1 cellular context compared by ENCODE assay signal in the genomic region with DNA sequence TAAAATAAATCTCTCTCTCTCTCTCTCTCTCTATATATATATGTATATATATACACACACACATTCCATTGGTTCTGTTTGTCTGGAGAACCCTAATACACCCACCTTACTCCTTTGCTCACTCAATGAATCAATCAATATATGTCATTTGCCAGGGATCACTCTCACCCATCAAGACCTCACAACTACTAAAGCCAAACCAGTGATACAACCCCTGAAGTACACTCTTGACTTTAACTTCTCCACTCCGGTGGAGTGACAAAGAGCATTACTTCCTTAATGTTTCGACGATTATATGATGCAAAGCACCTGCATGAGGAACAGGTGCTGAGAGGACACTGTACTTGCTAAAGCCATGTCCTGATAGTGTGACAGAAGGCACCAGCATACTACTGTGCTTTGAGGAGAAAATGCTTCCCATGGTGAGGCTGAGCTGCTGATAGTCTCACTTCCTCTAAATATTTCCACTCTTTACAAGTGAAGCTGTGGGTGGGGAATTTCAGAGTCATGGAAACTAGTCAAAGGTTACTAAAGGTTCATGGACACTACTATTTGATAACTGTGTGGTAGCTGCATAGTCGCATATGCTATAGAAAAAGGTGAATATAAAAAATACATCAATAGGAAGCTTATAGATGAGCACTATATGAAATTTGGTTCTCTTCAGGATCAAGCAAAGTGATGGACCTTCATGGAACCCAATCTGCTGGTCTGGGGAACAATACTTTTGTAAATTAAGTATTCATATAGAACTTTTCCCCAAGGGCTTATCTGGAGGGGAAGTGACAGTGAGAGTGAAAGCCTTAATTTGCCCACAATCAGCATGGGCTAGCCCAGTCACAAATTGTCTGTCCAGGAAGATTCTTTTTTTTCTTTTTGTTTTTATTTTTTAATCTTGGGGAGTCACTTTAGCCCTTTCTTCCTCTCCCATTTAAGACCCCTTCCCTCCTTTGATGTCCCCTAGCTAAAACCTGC.
A peak's percentile ranks its signal among the peaks of the same experiment; 100 is the strongest.
TF ChIP-seq lines count a peak whose summit lies in the region.

No MANE protein-coding gene starts in this region.

TF ChIP-seq in GM12878, 131 proteins besides CTCF, POLR2A, EP300 and RAD21 (continued from another document and continues in another):
- TF ChIP-seq RCOR1 (conservative IDR thresholded peaks at IDR 0.05; ENCODE audit: low read depth, low read length), result 0 out of 2 replicates have a peak, but pooled peaks have one; percentile 32
- TF ChIP-seq CREM (IDR thresholded peaks at IDR 0.05; ENCODE audit: low read depth), result peak; percentile 85
- TF ChIP-seq GABPA (IDR thresholded peaks at IDR 0.05; ENCODE audit: low read depth), result 0 out of 2 replicates have a peak, but pooled peaks have one; percentile 35
- TF ChIP-seq CREB1 (IDR thresholded peaks at IDR 0.05; ENCODE audit: low read depth), result peak; percentile 74; the same call in 1 of the 2 replicates
- TF ChIP-seq CHD2 (IDR thresholded peaks at IDR 0.05; ENCODE audit: borderline replicate concordance, low read depth, low read length), result peak; percentile 64; the same call in 1 of the 2 replicates
- TF ChIP-seq CBFB (IDR thresholded peaks at IDR 0.05; ENCODE audit: low read depth), result no peak
- 0 out of 2 replicates have a peak, but pooled peaks have one; percentile 45 for TF ChIP-seq CHD1 (IDR thresholded peaks at IDR 0.05; ENCODE audit: low read depth, low read length)
- TF ChIP-seq, protein P1, sequence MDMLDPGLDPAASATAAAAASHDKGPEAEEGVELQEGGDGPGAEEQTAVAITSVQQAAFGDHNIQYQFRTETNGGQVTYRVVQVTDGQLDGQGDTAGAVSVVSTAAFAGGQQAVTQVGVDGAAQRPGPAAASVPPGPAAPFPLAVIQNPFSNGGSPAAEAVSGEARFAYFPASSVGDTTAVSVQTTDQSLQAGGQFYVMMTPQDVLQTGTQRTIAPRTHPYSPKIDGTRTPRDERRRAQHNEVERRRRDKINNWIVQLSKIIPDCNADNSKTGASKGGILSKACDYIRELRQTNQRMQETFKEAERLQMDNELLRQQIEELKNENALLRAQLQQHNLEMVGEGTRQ (IDR thresholded peaks at IDR 0.05; ENCODE audit: borderline replicate concordance, low read depth, low read length), result no peak
- TF ChIP-seq ATF7 (IDR thresholded peaks at IDR 0.05; ENCODE audit: low read depth), result peak; percentile 62
- peak; percentile 14; the same call in 1 of the 2 replicates for TF ChIP-seq JUND (IDR thresholded peaks at IDR 0.05; ENCODE audit: low read depth, low read length)
- TF ChIP-seq ZNF384 (IDR thresholded peaks at IDR 0.05; ENCODE audit: borderline replicate concordance, low read depth, low read length), result peak; percentile 60; the same call in 1 of the 2 replicates
- TF ChIP-seq, protein P2, sequence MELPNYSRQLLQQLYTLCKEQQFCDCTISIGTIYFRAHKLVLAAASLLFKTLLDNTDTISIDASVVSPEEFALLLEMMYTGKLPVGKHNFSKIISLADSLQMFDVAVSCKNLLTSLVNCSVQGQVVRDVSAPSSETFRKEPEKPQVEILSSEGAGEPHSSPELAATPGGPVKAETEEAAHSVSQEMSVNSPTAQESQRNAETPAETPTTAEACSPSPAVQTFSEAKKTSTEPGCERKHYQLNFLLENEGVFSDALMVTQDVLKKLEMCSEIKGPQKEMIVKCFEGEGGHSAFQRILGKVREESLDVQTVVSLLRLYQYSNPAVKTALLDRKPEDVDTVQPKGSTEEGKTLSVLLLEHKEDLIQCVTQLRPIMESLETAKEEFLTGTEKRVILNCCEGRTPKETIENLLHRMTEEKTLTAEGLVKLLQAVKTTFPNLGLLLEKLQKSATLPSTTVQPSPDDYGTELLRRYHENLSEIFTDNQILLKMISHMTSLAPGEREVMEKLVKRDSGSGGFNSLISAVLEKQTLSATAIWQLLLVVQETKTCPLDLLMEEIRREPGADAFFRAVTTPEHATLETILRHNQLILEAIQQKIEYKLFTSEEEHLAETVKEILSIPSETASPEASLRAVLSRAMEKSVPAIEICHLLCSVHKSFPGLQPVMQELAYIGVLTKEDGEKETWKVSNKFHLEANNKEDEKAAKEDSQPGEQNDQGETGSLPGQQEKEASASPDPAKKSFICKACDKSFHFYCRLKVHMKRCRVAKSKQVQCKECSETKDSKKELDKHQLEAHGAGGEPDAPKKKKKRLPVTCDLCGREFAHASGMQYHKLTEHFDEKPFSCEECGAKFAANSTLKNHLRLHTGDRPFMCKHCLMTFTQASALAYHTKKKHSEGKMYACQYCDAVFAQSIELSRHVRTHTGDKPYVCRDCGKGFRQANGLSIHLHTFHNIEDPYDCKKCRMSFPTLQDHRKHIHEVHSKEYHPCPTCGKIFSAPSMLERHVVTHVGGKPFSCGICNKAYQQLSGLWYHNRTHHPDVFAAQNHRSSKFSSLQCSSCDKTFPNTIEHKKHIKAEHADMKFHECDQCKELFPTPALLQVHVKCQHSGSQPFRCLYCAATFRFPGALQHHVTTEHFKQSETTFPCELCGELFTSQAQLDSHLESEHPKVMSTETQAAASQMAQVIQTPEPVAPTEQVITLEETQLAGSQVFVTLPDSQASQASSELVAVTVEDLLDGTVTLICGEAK (IDR thresholded peaks at IDR 0.05; ENCODE audit: borderline replicate concordance), result 0 out of 2 replicates have a peak, but pooled peaks have one; percentile 9
- peak; percentile 98 for TF ChIP-seq DPF2 (IDR thresholded peaks at IDR 0.05)
- TF ChIP-seq KAT2A (conservative IDR thresholded peaks at IDR 0.05; ENCODE audit: control insufficient read depth, low read depth, low read length), result no peak
- peak in 1 of 2 experiments; percentile 88; a peak in 2 of 4 replicates for TF ChIP-seq CEBPB (IDR thresholded peaks at IDR 0.05; ENCODE audit: borderline replicate concordance in 1 of 2, low read depth in 2 of 2, low read length in 2 of 2)
- peak; percentile 40; the same call in 1 of the 2 replicates for TF ChIP-seq POLR2AphosphoS2 (IDR thresholded peaks at IDR 0.05; ENCODE audit: low read depth, low read length)
- peak; percentile 93; the same call in 1 of the 2 replicates for TF ChIP-seq IRF4 (IDR thresholded peaks at IDR 0.05; ENCODE audit: low read depth, low read length)
- no peak for TF ChIP-seq MAX (IDR thresholded peaks at IDR 0.05; ENCODE audit: low read depth, low read length)
- peak; percentile 95 for TF ChIP-seq MEF2B (IDR thresholded peaks at IDR 0.05; ENCODE audit: partially characterized antibody, poor library complexity, severe bottlenecking)
- TF ChIP-seq, protein P3, sequence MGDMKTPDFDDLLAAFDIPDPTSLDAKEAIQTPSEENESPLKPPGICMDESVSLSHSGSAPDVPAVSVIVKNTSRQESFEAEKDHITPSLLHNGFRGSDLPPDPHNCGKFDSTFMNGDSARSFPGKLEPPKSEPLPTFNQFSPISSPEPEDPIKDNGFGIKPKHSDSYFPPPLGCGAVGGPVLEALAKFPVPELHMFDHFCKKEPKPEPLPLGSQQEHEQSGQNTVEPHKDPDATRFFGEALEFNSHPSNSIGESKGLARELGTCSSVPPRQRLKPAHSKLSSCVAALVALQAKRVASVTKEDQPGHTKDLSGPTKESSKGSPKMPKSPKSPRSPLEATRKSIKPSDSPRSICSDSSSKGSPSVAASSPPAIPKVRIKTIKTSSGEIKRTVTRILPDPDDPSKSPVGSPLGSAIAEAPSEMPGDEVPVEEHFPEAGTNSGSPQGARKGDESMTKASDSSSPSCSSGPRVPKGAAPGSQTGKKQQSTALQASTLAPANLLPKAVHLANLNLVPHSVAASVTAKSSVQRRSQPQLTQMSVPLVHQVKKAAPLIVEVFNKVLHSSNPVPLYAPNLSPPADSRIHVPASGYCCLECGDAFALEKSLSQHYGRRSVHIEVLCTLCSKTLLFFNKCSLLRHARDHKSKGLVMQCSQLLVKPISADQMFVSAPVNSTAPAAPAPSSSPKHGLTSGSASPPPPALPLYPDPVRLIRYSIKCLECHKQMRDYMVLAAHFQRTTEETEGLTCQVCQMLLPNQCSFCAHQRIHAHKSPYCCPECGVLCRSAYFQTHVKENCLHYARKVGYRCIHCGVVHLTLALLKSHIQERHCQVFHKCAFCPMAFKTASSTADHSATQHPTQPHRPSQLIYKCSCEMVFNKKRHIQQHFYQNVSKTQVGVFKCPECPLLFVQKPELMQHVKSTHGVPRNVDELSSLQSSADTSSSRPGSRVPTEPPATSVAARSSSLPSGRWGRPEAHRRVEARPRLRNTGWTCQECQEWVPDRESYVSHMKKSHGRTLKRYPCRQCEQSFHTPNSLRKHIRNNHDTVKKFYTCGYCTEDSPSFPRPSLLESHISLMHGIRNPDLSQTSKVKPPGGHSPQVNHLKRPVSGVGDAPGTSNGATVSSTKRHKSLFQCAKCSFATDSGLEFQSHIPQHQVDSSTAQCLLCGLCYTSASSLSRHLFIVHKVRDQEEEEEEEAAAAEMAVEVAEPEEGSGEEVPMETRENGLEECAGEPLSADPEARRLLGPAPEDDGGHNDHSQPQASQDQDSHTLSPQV (IDR thresholded peaks at IDR 0.05), result no peak
- TF ChIP-seq, protein P4, sequence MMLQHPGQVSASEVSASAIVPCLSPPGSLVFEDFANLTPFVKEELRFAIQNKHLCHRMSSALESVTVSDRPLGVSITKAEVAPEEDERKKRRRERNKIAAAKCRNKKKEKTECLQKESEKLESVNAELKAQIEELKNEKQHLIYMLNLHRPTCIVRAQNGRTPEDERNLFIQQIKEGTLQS (IDR thresholded peaks at IDR 0.05; ENCODE audit: borderline replicate concordance, extremely low read depth, low read depth, low read length), result no peak
- TF ChIP-seq RBBP5 (conservative IDR thresholded peaks at IDR 0.05), result no peak
- TF ChIP-seq EED (IDR thresholded peaks at IDR 0.05; ENCODE audit: low read depth), result peak; percentile 96
- TF ChIP-seq SKIL (IDR thresholded peaks at IDR 0.05; ENCODE audit: low read depth, poor library complexity, severe bottlenecking), result peak; percentile 88
- TF ChIP-seq ZNF274 (IDR thresholded peaks at IDR 0.05; ENCODE audit: insufficient read depth, insufficient read length), result no peak
- no peak for TF ChIP-seq SREBF2 (IDR thresholded peaks at IDR 0.05; ENCODE audit: low read length)
- TF ChIP-seq, protein P5, sequence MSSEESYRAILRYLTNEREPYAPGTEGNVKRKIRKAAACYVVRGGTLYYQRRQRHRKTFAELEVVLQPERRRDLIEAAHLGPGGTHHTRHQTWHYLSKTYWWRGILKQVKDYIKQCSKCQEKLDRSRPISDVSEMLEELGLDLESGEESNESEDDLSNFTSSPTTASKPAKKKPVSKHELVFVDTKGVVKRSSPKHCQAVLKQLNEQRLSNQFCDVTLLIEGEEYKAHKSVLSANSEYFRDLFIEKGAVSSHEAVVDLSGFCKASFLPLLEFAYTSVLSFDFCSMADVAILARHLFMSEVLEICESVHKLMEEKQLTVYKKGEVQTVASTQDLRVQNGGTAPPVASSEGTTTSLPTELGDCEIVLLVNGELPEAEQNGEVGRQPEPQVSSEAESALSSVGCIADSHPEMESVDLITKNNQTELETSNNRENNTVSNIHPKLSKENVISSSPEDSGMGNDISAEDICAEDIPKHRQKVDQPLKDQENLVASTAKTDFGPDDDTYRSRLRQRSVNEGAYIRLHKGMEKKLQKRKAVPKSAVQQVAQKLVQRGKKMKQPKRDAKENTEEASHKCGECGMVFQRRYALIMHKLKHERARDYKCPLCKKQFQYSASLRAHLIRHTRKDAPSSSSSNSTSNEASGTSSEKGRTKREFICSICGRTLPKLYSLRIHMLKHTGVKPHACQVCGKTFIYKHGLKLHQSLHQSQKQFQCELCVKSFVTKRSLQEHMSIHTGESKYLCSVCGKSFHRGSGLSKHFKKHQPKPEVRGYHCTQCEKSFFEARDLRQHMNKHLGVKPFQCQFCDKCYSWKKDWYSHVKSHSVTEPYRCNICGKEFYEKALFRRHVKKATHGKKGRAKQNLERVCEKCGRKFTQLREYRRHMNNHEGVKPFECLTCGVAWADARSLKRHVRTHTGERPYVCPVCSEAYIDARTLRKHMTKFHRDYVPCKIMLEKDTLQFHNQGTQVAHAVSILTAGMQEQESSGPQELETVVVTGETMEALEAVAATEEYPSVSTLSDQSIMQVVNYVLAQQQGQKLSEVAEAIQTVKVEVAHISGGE (CRISPR knock-in tag; IDR thresholded peaks at IDR 0.05), result no peak
- TF ChIP-seq BACH1 (IDR thresholded peaks at IDR 0.05; ENCODE audit: borderline replicate concordance), result peak; percentile 92
- TF ChIP-seq SREBF1 (IDR thresholded peaks at IDR 0.05; ENCODE audit: low read length), result no peak
- no peak for TF ChIP-seq USF1 (IDR thresholded peaks at IDR 0.05; ENCODE audit: borderline replicate concordance, extremely low read length, insufficient read depth, low read depth, low read length)
- no peak for TF ChIP-seq ELK1 (IDR thresholded peaks at IDR 0.05; ENCODE audit: low read depth, low read length)
- peak; percentile 63 for TF ChIP-seq NBN (IDR thresholded peaks at IDR 0.05)
- peak; percentile 85; the same call in 1 of the 2 replicates for TF ChIP-seq MEF2A (IDR thresholded peaks at IDR 0.05; ENCODE audit: insufficient read depth, low read depth, low read length)
